8 cellular contexts compared by ENCODE assay signal in genomic region chr21:35438643-35439404, GRCh38.
DNase-seq lines count a peak whose midpoint lies in the region; ATAC-seq and TF ChIP-seq lines count a peak whose summit lies in the region.

No MANE protein-coding gene starts in this region.

- peak; percentile 64 for ATAC-seq in GM21360 (IDR thresholded peaks at IDR 0.05; ENCODE audit: unreplicated experiment)
- ATAC-seq in HG02938 (IDR thresholded peaks at IDR 0.05; ENCODE audit: unreplicated experiment): no peak

- peaks cover 8% of the 10 kb centered on the region; the same call in 1 of the 2 replicates for H3K27me3 ChIP-seq in MG63

- H3K9me3 ChIP-seq in MG63: no peaks in the 10 kb centered on the region

- TF ChIP-seq CTCF in fibroblast of the aortic adventitia (IDR thresholded peaks at IDR 0.05; ENCODE audit: insufficient read depth, low read length): no peak

- H3K4me3 ChIP-seq in fibroblast of the aortic adventitia (ENCODE audit: low read depth, low read length) (no peak overlapping the region), MG63 (no peak overlapping the region)

- no peaks in the 10 kb centered on the region for H3K36me3 ChIP-seq in MG63

- peak; percentile 17 for DNase-seq in ELF-1 (ENCODE audit: low read depth, low spot score)
- peak; percentile 72 to 95 for DNase-seq in NOMO-1 (lab: John Stamatoyannopoulos, UW; ENCODE audit: unreplicated experiment in 2 of 2)
- DNase-seq in fibroblast of the aortic adventitia (ENCODE audit: low read depth): peak; percentile 19
- DNase-seq in MG63: no peak
- DNase-seq in nucleus accumbens (lab: John Stamatoyannopoulos, UW): no peak
- DNase-seq in D341Med (ENCODE audit: low spot score): no peak

Comparison
In these comparisons a context has a peak if more than half of its experiments do, and no peak if none do; other contexts are left out.
1. DNase-seq: peak in ELF-1 (single experiment), NOMO-1 (2 of 2) and fibroblast of the aortic adventitia (single experiment); none in MG63 (single experiment), nucleus accumbens (0 of 56) and D341Med (single experiment).